2 cellular contexts compared by ENCODE assay signal in genomic region chr19:46573679-46574522, GRCh38.
A peak's percentile ranks its signal among the peaks of the same experiment; 100 is the strongest.
TF ChIP-seq lines count a peak whose summit lies in the region.

No MANE protein-coding gene starts in this region.

TF ChIP-seq in GM23338, 12 proteins besides CTCF, POLR2A, EP300 and RAD21:
- TF ChIP-seq ZNF331 (CRISPR knock-in tag; IDR thresholded peaks at IDR 0.05; ENCODE audit: low read depth) (no peak), POLR2AphosphoS5 (IDR thresholded peaks at IDR 0.05; ENCODE audit: low read depth) (no peak), ZNF114 (CRISPR knock-in tag; IDR thresholded peaks at IDR 0.05) (no peak), EZH2phosphoT487 (IDR thresholded peaks at IDR 0.05; ENCODE audit: unreplicated experiment) (no peak), REST (IDR thresholded peaks at IDR 0.05; ENCODE audit: unreplicated experiment) (no peak), STAT1 (IDR thresholded peaks at IDR 0.05; ENCODE audit: unreplicated experiment) (no peak), CREB1 (CRISPR knock-in tag; IDR thresholded peaks at IDR 0.05; ENCODE audit: low read depth) (no peak), EZH2 (IDR thresholded peaks at IDR 0.05; ENCODE audit: low read depth, unreplicated experiment) (no peak), NANOG (IDR thresholded peaks at IDR 0.05; ENCODE audit: borderline replicate concordance) (no peak), JUNB (IDR thresholded peaks at IDR 0.05; ENCODE audit: unreplicated experiment) (no peak), ETS1 (IDR thresholded peaks at IDR 0.05) (no peak)
- TF ChIP-seq, protein P1, sequence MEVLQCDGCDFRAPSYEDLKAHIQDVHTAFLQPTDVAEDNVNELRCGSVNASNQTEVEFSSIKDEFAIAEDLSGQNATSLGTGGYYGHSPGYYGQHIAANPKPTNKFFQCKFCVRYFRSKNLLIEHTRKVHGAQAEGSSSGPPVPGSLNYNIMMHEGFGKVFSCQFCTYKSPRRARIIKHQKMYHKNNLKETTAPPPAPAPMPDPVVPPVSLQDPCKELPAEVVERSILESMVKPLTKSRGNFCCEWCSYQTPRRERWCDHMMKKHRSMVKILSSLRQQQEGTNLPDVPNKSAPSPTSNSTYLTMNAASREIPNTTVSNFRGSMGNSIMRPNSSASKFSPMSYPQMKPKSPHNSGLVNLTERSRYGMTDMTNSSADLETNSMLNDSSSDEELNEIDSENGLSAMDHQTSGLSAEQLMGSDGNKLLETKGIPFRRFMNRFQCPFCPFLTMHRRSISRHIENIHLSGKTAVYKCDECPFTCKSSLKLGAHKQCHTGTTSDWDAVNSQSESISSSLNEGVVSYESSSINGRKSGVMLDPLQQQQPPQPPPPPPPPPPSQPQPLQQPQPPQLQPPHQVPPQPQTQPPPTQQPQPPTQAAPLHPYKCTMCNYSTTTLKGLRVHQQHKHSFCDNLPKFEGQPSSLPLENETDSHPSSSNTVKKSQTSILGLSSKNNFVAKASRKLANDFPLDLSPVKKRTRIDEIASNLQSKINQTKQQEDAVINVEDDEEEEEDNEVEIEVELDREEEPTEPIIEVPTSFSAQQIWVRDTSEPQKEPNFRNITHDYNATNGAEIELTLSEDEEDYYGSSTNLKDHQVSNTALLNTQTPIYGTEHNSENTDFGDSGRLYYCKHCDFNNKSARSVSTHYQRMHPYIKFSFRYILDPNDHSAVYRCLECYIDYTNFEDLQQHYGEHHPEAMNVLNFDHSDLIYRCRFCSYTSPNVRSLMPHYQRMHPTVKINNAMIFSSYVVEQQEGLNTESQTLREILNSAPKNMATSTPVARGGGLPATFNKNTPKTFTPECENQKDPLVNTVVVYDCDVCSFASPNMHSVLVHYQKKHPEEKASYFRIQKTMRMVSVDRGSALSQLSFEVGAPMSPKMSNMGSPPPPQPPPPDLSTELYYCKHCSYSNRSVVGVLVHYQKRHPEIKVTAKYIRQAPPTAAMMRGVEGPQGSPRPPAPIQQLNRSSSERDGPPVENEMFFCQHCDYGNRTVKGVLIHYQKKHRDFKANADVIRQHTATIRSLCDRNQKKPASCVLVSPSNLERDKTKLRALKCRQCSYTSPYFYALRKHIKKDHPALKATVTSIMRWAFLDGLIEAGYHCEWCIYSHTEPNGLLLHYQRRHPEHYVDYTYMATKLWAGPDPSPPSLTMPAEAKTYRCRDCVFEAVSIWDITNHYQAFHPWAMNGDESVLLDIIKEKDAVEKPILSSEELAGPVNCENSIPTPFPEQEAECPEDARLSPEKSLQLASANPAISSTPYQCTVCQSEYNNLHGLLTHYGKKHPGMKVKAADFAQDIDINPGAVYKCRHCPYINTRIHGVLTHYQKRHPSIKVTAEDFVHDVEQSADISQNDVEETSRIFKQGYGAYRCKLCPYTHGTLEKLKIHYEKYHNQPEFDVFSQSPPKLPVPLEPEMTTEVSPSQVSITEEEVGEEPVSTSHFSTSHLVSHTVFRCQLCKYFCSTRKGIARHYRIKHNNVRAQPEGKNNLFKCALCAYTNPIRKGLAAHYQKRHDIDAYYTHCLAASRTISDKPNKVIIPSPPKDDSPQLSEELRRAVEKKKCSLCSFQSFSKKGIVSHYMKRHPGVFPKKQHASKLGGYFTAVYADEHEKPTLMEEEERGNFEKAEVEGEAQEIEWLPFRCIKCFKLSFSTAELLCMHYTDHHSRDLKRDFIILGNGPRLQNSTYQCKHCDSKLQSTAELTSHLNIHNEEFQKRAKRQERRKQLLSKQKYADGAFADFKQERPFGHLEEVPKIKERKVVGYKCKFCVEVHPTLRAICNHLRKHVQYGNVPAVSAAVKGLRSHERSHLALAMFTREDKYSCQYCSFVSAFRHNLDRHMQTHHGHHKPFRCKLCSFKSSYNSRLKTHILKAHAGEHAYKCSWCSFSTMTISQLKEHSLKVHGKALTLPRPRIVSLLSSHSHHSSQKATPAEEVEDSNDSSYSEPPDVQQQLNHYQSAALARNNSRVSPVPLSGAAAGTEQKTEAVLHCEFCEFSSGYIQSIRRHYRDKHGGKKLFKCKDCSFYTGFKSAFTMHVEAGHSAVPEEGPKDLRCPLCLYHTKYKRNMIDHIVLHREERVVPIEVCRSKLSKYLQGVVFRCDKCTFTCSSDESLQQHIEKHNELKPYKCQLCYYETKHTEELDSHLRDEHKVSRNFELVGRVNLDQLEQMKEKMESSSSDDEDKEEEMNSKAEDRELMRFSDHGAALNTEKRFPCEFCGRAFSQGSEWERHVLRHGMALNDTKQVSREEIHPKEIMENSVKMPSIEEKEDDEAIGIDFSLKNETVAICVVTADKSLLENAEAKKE (CRISPR knock-in tag; IDR thresholded peaks at IDR 0.05), result no peak

TF ChIP-seq in K562, 482 proteins besides CTCF, POLR2A, EP300 and RAD21:
- no peak for TF ChIP-seq PHF8 (IDR thresholded peaks at IDR 0.05; ENCODE audit: borderline replicate concordance, low read length)
- no peak for TF ChIP-seq TFAP4 (CRISPR knock-in tag; IDR thresholded peaks at IDR 0.05; ENCODE audit: borderline replicate concordance)
- TF ChIP-seq HNRNPK (IDR thresholded peaks at IDR 0.05; ENCODE audit: low read depth, low read length, poor library complexity, severe bottlenecking), result no peak
- no peak for TF ChIP-seq MCM2 (IDR thresholded peaks at IDR 0.05; ENCODE audit: low read depth)
- TF ChIP-seq CHD2 (IDR thresholded peaks at IDR 0.05; ENCODE audit: low read depth, low read length), result no peak
- no peak for TF ChIP-seq NCOA1 (IDR thresholded peaks at IDR 0.05; ENCODE audit: low read depth)
- no peak for TF ChIP-seq ZNF584 (CRISPR knock-in tag; IDR thresholded peaks at IDR 0.05; ENCODE audit: low read depth)
- TF ChIP-seq RBM25 (IDR thresholded peaks at IDR 0.05; ENCODE audit: low read depth, low read length, severe bottlenecking), result peak; percentile 45
